In the genomic region with DNA sequence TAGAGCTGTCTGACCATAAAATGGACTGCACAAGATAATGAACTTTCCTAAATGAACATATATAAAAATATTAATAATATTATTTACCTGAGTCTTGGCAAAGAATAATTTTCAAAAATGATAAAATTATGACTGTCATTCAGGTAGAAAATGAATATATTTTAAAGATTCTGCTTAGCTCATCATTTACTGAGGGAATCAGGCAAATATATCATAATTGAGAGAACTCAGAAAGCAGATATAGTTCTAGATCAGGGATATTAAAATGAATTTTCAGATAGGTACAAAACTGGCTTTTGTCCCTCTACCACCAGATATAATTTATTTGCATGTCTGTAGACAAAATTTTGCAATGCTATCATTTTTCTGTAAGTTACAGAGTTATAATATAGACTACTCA, we compare ENCODE assay signal across 8 cellular contexts.
"Had no signal": no experiment of that assay in that cellular context is flagged by ENCODE, and none has a peak within 500 bp of the region (broad histone marks: within the 10 kb centered on the region; RNA-seq: fewer than 3 reads in every experiment).

No MANE protein-coding gene starts in this region.

- H3K4me1 ChIP-seq: HAP-1 had no signal

- H3K4me3 ChIP-seq: GM23338, HAP-1 had no signal

- H3K27ac ChIP-seq: HL-60 had no signal

- ATAC-seq: GM23338, HCT116 had no signal

- DNase-seq: H7, HFFc6, Kasumi-1, KG1 had no signal

- H3K4me2 ChIP-seq: GM23338 had no signal

- H3K9me3 ChIP-seq: HAP-1 had no signal

- H3K36me3 ChIP-seq: HAP-1 had no signal
